In the genomic region with DNA sequence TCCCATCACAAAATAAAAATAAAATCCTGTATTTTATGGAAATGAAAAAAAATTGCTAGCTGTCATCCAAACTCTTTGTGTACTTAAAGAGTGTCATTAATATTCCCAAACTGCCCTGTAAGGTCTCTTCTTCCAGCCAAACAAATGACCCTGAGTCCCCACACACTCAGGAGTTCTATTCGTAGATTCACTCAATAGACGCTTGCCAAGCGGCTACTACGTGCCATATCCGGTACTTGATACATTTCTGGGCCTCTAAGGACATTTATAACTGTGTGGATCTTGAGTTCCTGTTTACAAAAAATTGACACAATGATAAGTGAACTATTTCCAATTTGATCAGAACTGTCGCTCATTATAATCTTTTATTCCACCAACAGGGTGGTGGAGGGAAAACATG, we compare ENCODE assay signal across 1 cellular context.
TF ChIP-seq lines count a peak whose summit lies in the region.

No MANE protein-coding gene starts in this region.

TF ChIP-seq in HepG2, 621 proteins besides CTCF, POLR2A, EP300 and RAD21 (continued from another document):
- no peak for TF ChIP-seq SETDB1 (CRISPR knock-in tag; IDR thresholded peaks at IDR 0.05; ENCODE audit: borderline replicate concordance)
- TF ChIP-seq ZSCAN5A (CRISPR knock-in tag; IDR thresholded peaks at IDR 0.05; ENCODE audit: borderline replicate concordance) = no peak
- TF ChIP-seq FOXO1 (CRISPR knock-in tag; IDR thresholded peaks at IDR 0.05) = no peak
- no peak for TF ChIP-seq NR2F6 (IDR thresholded peaks at IDR 0.05)
- no peak for TF ChIP-seq NR2F6 (CRISPR knock-in tag; IDR thresholded peaks at IDR 0.05)
- no peak for TF ChIP-seq NONO (IDR thresholded peaks at IDR 0.05)
- no peak for TF ChIP-seq NONO (CRISPR knock-in tag; conservative IDR thresholded peaks at IDR 0.05)
- no peak for TF ChIP-seq CSRNP2 (CRISPR knock-in tag; conservative IDR thresholded peaks at IDR 0.05; ENCODE audit: low read depth)
- TF ChIP-seq TGIF2 (CRISPR knock-in tag; IDR thresholded peaks at IDR 0.05) = no peak
- no peak for TF ChIP-seq ZNF639 (CRISPR knock-in tag; conservative IDR thresholded peaks at IDR 0.05)
- no peak for TF ChIP-seq REXO4 (CRISPR knock-in tag; IDR thresholded peaks at IDR 0.05; ENCODE audit: borderline replicate concordance)
- TF ChIP-seq ZNF446 (CRISPR knock-in tag; IDR thresholded peaks at IDR 0.05) = no peak
- no peak for TF ChIP-seq CREBL2 (CRISPR knock-in tag; IDR thresholded peaks at IDR 0.05; ENCODE audit: borderline replicate concordance)
- no peak for TF ChIP-seq NFE2L1 (CRISPR knock-in tag; IDR thresholded peaks at IDR 0.05; ENCODE audit: borderline replicate concordance)
- TF ChIP-seq, protein P1, sequence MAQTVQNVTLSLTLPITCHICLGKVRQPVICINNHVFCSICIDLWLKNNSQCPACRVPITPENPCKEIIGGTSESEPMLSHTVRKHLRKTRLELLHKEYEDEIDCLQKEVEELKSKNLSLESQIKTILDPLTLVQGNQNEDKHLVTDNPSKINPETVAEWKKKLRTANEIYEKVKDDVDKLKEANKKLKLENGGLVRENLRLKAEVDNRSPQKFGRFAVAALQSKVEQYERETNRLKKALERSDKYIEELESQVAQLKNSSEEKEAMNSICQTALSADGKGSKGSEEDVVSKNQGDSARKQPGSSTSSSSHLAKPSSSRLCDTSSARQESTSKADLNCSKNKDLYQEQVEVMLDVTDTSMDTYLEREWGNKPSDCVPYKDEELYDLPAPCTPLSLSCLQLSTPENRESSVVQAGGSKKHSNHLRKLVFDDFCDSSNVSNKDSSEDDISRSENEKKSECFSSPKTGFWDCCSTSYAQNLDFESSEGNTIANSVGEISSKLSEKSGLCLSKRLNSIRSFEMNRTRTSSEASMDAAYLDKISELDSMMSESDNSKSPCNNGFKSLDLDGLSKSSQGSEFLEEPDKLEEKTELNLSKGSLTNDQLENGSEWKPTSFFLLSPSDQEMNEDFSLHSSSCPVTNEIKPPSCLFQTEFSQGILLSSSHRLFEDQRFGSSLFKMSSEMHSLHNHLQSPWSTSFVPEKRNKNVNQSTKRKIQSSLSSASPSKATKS (CRISPR knock-in tag; IDR thresholded peaks at IDR 0.05) = no peak
- TF ChIP-seq, protein P2, sequence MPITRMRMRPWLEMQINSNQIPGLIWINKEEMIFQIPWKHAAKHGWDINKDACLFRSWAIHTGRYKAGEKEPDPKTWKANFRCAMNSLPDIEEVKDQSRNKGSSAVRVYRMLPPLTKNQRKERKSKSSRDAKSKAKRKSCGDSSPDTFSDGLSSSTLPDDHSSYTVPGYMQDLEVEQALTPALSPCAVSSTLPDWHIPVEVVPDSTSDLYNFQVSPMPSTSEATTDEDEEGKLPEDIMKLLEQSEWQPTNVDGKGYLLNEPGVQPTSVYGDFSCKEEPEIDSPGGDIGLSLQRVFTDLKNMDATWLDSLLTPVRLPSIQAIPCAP (CRISPR knock-in tag; IDR thresholded peaks at IDR 0.05; ENCODE audit: low read depth) = no peak
- TF ChIP-seq ZNF121 (CRISPR knock-in tag; IDR thresholded peaks at IDR 0.05) = no peak
- no peak for TF ChIP-seq BRD4 (CRISPR knock-in tag; IDR thresholded peaks at IDR 0.05)
